In genomic region chr2:26764906-26765305, GRCh38 we compare ENCODE assay signal across 8 cellular contexts. TPM values are rescaled to one million over a fixed set of nuclear protein-coding genes. Genes with fewer than 3 reads are reported as not detected.
DNase-seq lines count a peak whose midpoint lies in the region; ATAC-seq and TF ChIP-seq lines count a peak whose summit lies in the region.

No MANE protein-coding gene starts in this region.

- DNase-seq in activated CD4-positive, alpha-beta memory T cell treated with anti-CD3 and anti-CD28 coated beads for 36 hours, result no peak
- DNase-seq in hepatocyte (ENCODE audit: low spot score), result no peak
- no peak for DNase-seq in ecto neural progenitor cell (ENCODE audit: low spot score)
- DNase-seq in iPS-NIHi7 (ENCODE audit: extremely low spot score), result no peak
- no peak for DNase-seq in hepatic stellate cell (ENCODE audit: low spot score)

- peaks cover 61% of the 10 kb centered on the region for H3K79me2 ChIP-seq in hepatocyte

- H3K36me3 ChIP-seq in HEK293 (ENCODE audit: control insufficient read depth in 2 of 2, insufficient read depth in 1 of 2, low read length in 2 of 2) (peaks cover 0 to 10% of the 10 kb centered on the region in 2 experiments; a peak in 1 of 3 replicates), hepatocyte (replicated peaks; ENCODE audit: insufficient read depth, low read depth) (no peaks in the 10 kb centered on the region), skeletal muscle tissue (ENCODE audit: control insufficient read depth in 3 of 3, insufficient read depth in 3 of 3, low read length in 3 of 3) (no peaks in the 10 kb centered on the region)

- no peaks in the 10 kb centered on the region for H3K36me3 Mint-ChIP-seq in activated CD4-positive, alpha-beta memory T cell treated with anti-CD3 and anti-CD28 coated beads for 36 hours

- peak overlapping the region; percentile 94 to 97 (median 96) for H3K9ac ChIP-seq in skeletal muscle tissue (ENCODE audit: low read depth in 1 of 3, low read length in 3 of 3)

- peak overlapping the region; percentile 79 for H3K4me3 Mint-ChIP-seq in activated CD4-positive, alpha-beta memory T cell treated with anti-CD3 and anti-CD28 coated beads for 36 hours

- H3K4me2 ChIP-seq in hepatocyte, result peak overlapping the region; percentile 81

- H3K9me3 Mint-ChIP-seq in activated CD4-positive, alpha-beta memory T cell treated with anti-CD3 and anti-CD28 coated beads for 36 hours, result no peaks in the 10 kb centered on the region

- peak overlapping the region; percentile 93 for H3K4me3 ChIP-seq in HEK293 (ENCODE audit: low read depth, low read length)
- peak overlapping the region; percentile 91 for H3K4me3 ChIP-seq in hepatocyte
- H3K4me3 ChIP-seq in skeletal muscle tissue (ENCODE audit: low read length in 3 of 3), result peak overlapping the region; percentile 81 to 96 (median 91)

- WGBS in hepatocyte (ENCODE audit: low lambda C conversion rate, missing lambda C conversion rate), result 38% methylated on average over 3 of the region's 3 CpGs

- no peaks in the 10 kb centered on the region for H3K27me3 ChIP-seq in hepatocyte
- no peaks in the 10 kb centered on the region for H3K27me3 ChIP-seq in skeletal muscle tissue (ENCODE audit: control insufficient read depth in 3 of 3, insufficient read depth in 3 of 3, low read length in 3 of 3)

- peak overlapping the region; percentile 44; the same call in 1 of the 2 replicates for H3K27ac ChIP-seq in HEK293 (ENCODE audit: extremely low read depth, low read depth, low read length)
- H3K27ac ChIP-seq in hepatocyte, result peak overlapping the region; percentile 92
- peak overlapping the region; percentile 81 for H3K27ac ChIP-seq in skeletal muscle tissue (ENCODE audit: low read depth, low read length)

- intact Hi-C loops in activated CD4-positive, alpha-beta memory T cell treated with anti-CD3 and anti-CD28 coated beads for 36 hours (cut with micrococcal nuclease), result loop anchor here (2.0 kb wide), 1 partner anchor 20 kb away; no protein-coding TSS in a partner anchor

- H3K9me2 ChIP-seq in hepatocyte (replicated peaks; ENCODE audit: insufficient read depth), result no peaks in the 10 kb centered on the region

- CTCF ChIA-PET in HEK293 (lab: Yijun Ruan, JAX), result no interaction called here
- CTCF ChIA-PET in activated CD4-positive, alpha-beta memory T cell treated with anti-CD3 and anti-CD28 coated beads for 36 hours (lab: Charles Lee), result interaction anchor here (0.9 to 1.3 kb wide), 2 partner anchors 19 to 197 kb away, joined by 3 to 5 read pairs; no protein-coding TSS in a partner anchor

- peak overlapping the region; percentile 92 for H2AFZ ChIP-seq in hepatocyte

- H3K27ac Mint-ChIP-seq in activated CD4-positive, alpha-beta memory T cell treated with anti-CD3 and anti-CD28 coated beads for 36 hours, result peak overlapping the region; percentile 82

- H3K4me1 ChIP-seq in HEK293 (ENCODE audit: control insufficient read depth, insufficient read depth, low read length) (no peaks in the 10 kb centered on the region), hepatocyte (ENCODE audit: insufficient read depth) (peaks cover 29% of the 10 kb centered on the region), skeletal muscle tissue (ENCODE audit: control insufficient read depth in 3 of 3, insufficient read depth in 3 of 3, low read length in 3 of 3) (peaks cover 26 to 49% (median 40%) of the 10 kb centered on the region in 3 donors)

- peaks cover 5% of the 10 kb centered on the region for H4K20me1 ChIP-seq in hepatocyte (ENCODE audit: insufficient read depth, poor library complexity, severe bottlenecking)

- POLR2A ChIA-PET in HEK293 (lab: Yijun Ruan, JAX), result interaction anchor here (0.6 to 1.1 kb wide), 3 partner anchors 22 to 1802 kb away, joined by 3 to 5 read pairs (median 3); no protein-coding TSS in a partner anchor
- POLR2A ChIA-PET in activated CD4-positive, alpha-beta memory T cell treated with anti-CD3 and anti-CD28 coated beads for 36 hours (lab: Charles Lee), result interaction anchor here (1.0 to 1.3 kb wide), 2 partner anchors 20 to 22 kb away, joined by 3 read pairs; no protein-coding TSS in a partner anchor

- no peaks in the 10 kb centered on the region for H3K27me3 Mint-ChIP-seq in activated CD4-positive, alpha-beta memory T cell treated with anti-CD3 and anti-CD28 coated beads for 36 hours

- TF ChIP-seq CTCF in HEK293 (tag by site-specific recombination; IDR thresholded peaks at IDR 0.05) (no peak), hepatocyte (IDR thresholded peaks at IDR 0.05; ENCODE audit: poor library complexity) (no peak)

- H3K9me3 ChIP-seq in HEK293 (ENCODE audit: control insufficient read depth, insufficient read depth, low read depth, low read length) (no peaks in the 10 kb centered on the region), hepatocyte (ENCODE audit: low read depth) (no peaks in the 10 kb centered on the region), skeletal muscle tissue (ENCODE audit: control insufficient read depth in 3 of 3, low read length in 3 of 3) (no peaks in the 10 kb centered on the region)

- H3K4me1 Mint-ChIP-seq in activated CD4-positive, alpha-beta memory T cell treated with anti-CD3 and anti-CD28 coated beads for 36 hours (ENCODE audit: low read depth), result peaks cover 37% of the 10 kb centered on the region

- no peak for ATAC-seq in GM21515 (IDR thresholded peaks at IDR 0.05; ENCODE audit: unreplicated experiment)

TF ChIP-seq in HEK293, 187 proteins besides CTCF, POLR2A, EP300 and RAD21 (continues in another document):
- TF ChIP-seq ZFP37 (tag by site-specific recombination; IDR thresholded peaks at IDR 0.05), result no peak
- TF ChIP-seq BCL11B (tag by site-specific recombination; IDR thresholded peaks at IDR 0.05; ENCODE audit: low read depth), result no peak
- TF ChIP-seq ZBTB49 (tag by site-specific recombination; IDR thresholded peaks at IDR 0.05; ENCODE audit: low read depth), result no peak
- no peak for TF ChIP-seq ZNF645 (tag by site-specific recombination; IDR thresholded peaks at IDR 0.05)

RNA-seq across cellular contexts. Expression of gene SLC35F6, which starts 0.8 kb away (rescaled TPM):
- total RNA-seq in activated CD4-positive, alpha-beta memory T cell treated with anti-CD3 and anti-CD28 coated beads for 36 hours, result 1 to 10 TPM; 6.6 to 6.8 TPM
- 30.2 and 40.7 TPM in 2 replicates for total RNA-seq in hepatocyte
- polyA plus RNA-seq in hepatocyte, result 16.6 and 18.3 TPM in 2 replicates
- 7.8 TPM for total RNA-seq in skeletal muscle tissue

RNA-seq across cellular contexts. Expression of gene CENPA, which starts 20.9 kb away (rescaled TPM):
- 10 to 100 TPM; 36.7 to 37.8 TPM for total RNA-seq in activated CD4-positive, alpha-beta memory T cell treated with anti-CD3 and anti-CD28 coated beads for 36 hours
- total RNA-seq in hepatocyte, result 1.7 and 3.1 TPM in 2 replicates
- polyA plus RNA-seq in hepatocyte, result 5.5 and 5.6 TPM in 2 replicates
- 2.6 TPM for total RNA-seq in skeletal muscle tissue
